ENCODE assay signal across 26 cellular contexts in genomic region chr11:133606122-133606521, GRCh38.
"Had no signal": no experiment of that assay in that cellular context is flagged by ENCODE, and none has a peak within 500 bp of the region (broad histone marks: within the 10 kb centered on the region; RNA-seq: fewer than 3 reads in every experiment).

No MANE protein-coding gene starts in this region.

- H3K79me2 ChIP-seq: parathyroid adenoma had no signal

- H3K27me3 ChIP-seq: neural progenitor cell, neutrophil, right lobe of liver, testis, thyroid gland, transverse colon, upper lobe of left lung had no signal

- H3K27ac ChIP-seq: left ventricle myocardium inferior, neural progenitor cell, neutrophil, parathyroid adenoma, psoas muscle, right lobe of liver, stomach, testis, thyroid gland, transverse colon, upper lobe of left lung had no signal

- FAIRE-seq: islet of Langerhans, kidney had no signal

- H3K4me1 ChIP-seq: left ventricle myocardium inferior, neural progenitor cell, parathyroid adenoma, psoas muscle, right lobe of liver, stomach, testis, thyroid gland, transverse colon, upper lobe of left lung had no signal

- DNase-seq: hippocampal formation; kidney; left colon; left ventricle myocardium inferior; naive B cell; natural killer cell; nephron progenitor cell; occipital lobe; psoas muscle; right lobe of liver; stimulated activated CD4-positive, alpha-beta T cell treated with anti-CD3 and anti-CD28 coated beads, Interleukin-15, amount 100 ng/mL, for 24 hours; stimulated activated CD4-positive, alpha-beta T cell treated with anti-CD3 and anti-CD28 coated beads, Interleukin-2, amount 100 ng/mL, for 24 hours; stimulated activated CD4-positive, alpha-beta T cell treated with anti-CD3 and anti-CD28 coated beads, Interleukin-4, amount 100 ng/mL, for 1 hour; stimulated activated naive B cell treated with anti-CD40 and anti-IgM and Interleukin-4, amounts not matched to agents 10 μg/mL and 1 μg/mL and 100 μg/mL, for 72 hours; stimulated activated naive CD8-positive, alpha-beta T cell treated with anti-CD3 and anti-CD28 coated beads, Interleukin-15, Interleukin-2, amounts not matched to agents 100 U/mL and 50 U/mL, for 24 hours; stomach; testis; thyroid gland; transverse colon; upper lobe of left lung had no signal

- H3K9ac ChIP-seq: neural progenitor cell, parathyroid adenoma had no signal

- H3K4me3 ChIP-seq: left ventricle myocardium inferior, lung, neural progenitor cell, psoas muscle, right lobe of liver, smooth muscle cell, stomach, testis, thyroid gland, transverse colon, upper lobe of left lung had no signal

- H3K9me3 ChIP-seq: neutrophil, psoas muscle, right lobe of liver, testis, thyroid gland, transverse colon had no signal

- H2AFZ ChIP-seq: neural progenitor cell, parathyroid adenoma had no signal

- H3K4me2 ChIP-seq: neural progenitor cell, smooth muscle cell had no signal

- H3K36me3 ChIP-seq: left ventricle myocardium inferior, neural progenitor cell, neutrophil, right lobe of liver, stomach, thyroid gland, transverse colon, upper lobe of left lung had no signal
